In genomic region chr2:112542123-112542973, GRCh38 we compare ENCODE assay signal across 8 cellular contexts. TPM values are rescaled to one million over a fixed set of nuclear protein-coding genes. Genes with fewer than 3 reads are reported as not detected.
DNase-seq lines count a peak whose midpoint lies in the region; ATAC-seq and TF ChIP-seq lines count a peak whose summit lies in the region.

A gene with protein sequence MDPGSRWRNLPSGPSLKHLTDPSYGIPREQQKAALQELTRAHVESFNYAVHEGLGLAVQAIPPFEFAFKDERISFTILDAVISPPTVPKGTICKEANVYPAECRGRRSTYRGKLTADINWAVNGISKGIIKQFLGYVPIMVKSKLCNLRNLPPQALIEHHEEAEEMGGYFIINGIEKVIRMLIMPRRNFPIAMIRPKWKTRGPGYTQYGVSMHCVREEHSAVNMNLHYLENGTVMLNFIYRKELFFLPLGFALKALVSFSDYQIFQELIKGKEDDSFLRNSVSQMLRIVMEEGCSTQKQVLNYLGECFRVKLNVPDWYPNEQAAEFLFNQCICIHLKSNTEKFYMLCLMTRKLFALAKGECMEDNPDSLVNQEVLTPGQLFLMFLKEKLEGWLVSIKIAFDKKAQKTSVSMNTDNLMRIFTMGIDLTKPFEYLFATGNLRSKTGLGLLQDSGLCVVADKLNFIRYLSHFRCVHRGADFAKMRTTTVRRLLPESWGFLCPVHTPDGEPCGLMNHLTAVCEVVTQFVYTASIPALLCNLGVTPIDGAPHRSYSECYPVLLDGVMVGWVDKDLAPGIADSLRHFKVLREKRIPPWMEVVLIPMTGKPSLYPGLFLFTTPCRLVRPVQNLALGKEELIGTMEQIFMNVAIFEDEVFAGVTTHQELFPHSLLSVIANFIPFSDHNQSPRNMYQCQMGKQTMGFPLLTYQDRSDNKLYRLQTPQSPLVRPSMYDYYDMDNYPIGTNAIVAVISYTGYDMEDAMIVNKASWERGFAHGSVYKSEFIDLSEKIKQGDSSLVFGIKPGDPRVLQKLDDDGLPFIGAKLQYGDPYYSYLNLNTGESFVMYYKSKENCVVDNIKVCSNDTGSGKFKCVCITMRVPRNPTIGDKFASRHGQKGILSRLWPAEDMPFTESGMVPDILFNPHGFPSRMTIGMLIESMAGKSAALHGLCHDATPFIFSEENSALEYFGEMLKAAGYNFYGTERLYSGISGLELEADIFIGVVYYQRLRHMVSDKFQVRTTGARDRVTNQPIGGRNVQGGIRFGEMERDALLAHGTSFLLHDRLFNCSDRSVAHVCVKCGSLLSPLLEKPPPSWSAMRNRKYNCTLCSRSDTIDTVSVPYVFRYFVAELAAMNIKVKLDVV (plus strand): TSS chr2:112542465. CDS start chr2:112542495, 30 bp downstream.

- H3K27ac ChIP-seq in parathyroid adenoma (peak within 1 kb of the TSS; percentile 84), tibial nerve (peak within 1 kb of the TSS; percentile 73 to 93 (median 92))

- no peaks in the 10 kb centered on the region for H3K36me3 ChIP-seq in parathyroid adenoma (ENCODE audit: control insufficient read depth, insufficient read depth, low read length)
- peaks cover 0 to 8% (median 0%) of the 10 kb centered on the region in 3 donors for H3K36me3 ChIP-seq in tibial nerve

- H3K4me1 Mint-ChIP-seq in activated naive CD8-positive, alpha-beta T cell treated with anti-CD3 and anti-CD28 coated beads, Interleukin-2, amount 50 U/mL, for 24 hours: peaks cover 29% of the 10 kb centered on the region

- peak within 1 kb of the TSS; percentile 81 for H3K4me2 ChIP-seq in parathyroid adenoma (ENCODE audit: low read length)

- H3K27ac Mint-ChIP-seq in activated naive CD8-positive, alpha-beta T cell treated with anti-CD3 and anti-CD28 coated beads, Interleukin-2, amount 50 U/mL, for 24 hours: no peak within 1 kb of the TSS

- H3K9me3 ChIP-seq in parathyroid adenoma (ENCODE audit: control insufficient read depth, low read length) (no peaks in the 10 kb centered on the region), tibial nerve (no peaks in the 10 kb centered on the region)

- H3K27me3 Mint-ChIP-seq in activated naive CD8-positive, alpha-beta T cell treated with anti-CD3 and anti-CD28 coated beads, Interleukin-2, amount 50 U/mL, for 24 hours: peaks cover 2% of the 10 kb centered on the region

- H3K9me3 Mint-ChIP-seq in activated naive CD8-positive, alpha-beta T cell treated with anti-CD3 and anti-CD28 coated beads, Interleukin-2, amount 50 U/mL, for 24 hours: no peaks in the 10 kb centered on the region

- H3K36me3 Mint-ChIP-seq in activated naive CD8-positive, alpha-beta T cell treated with anti-CD3 and anti-CD28 coated beads, Interleukin-2, amount 50 U/mL, for 24 hours (ENCODE audit: low read depth): peaks cover 10% of the 10 kb centered on the region

- H3K79me2 ChIP-seq in parathyroid adenoma: peaks cover 17% of the 10 kb centered on the region

- TF ChIP-seq CTCF in GM12864 (IDR thresholded peaks at IDR 0.05; ENCODE audit: low read depth, low read length, missing control alignments): no peak
- no peak for TF ChIP-seq CTCF in NB4 (IDR thresholded peaks at IDR 0.05; ENCODE audit: low read depth, low read length)
- no peak for TF ChIP-seq CTCF in parathyroid adenoma (IDR thresholded peaks at IDR 0.05)
- TF ChIP-seq CTCF in tibial nerve (IDR thresholded peaks at IDR 0.05): no peak

- no peak within 1 kb of the TSS for H3K4me3 Mint-ChIP-seq in activated naive CD8-positive, alpha-beta T cell treated with anti-CD3 and anti-CD28 coated beads, Interleukin-2, amount 50 U/mL, for 24 hours

- H3K4me3 ChIP-seq in GM12864 (ENCODE audit: low read depth, low read length) (peak within 1 kb of the TSS; percentile 95), NB4 (ENCODE audit: low read depth, low read length) (peak within 1 kb of the TSS; percentile 99), parathyroid adenoma (ENCODE audit: low read depth, low read length) (peak within 1 kb of the TSS; percentile 78), tibial nerve (peak within 1 kb of the TSS; percentile 59 to 82 (median 74))

- ATAC-seq in HG02588 (IDR thresholded peaks at IDR 0.05; ENCODE audit: unreplicated experiment) (peak; percentile 86), Right ventricle myocardium superior (ENCODE audit: poor library complexity) (peak; percentile 98)
- peak; percentile 85 for ATAC-seq in activated naive CD8-positive, alpha-beta T cell treated with anti-CD3 and anti-CD28 coated beads, Interleukin-2, amount 50 U/mL, for 24 hours

- peak in 1 of 2 donors; percentile 82 for TF ChIP-seq EP300 in tibial nerve (IDR thresholded peaks at IDR 0.05)

- DNase-seq in GM12864 (ENCODE audit: low read depth) (peak; percentile 64), NB4 (ENCODE audit: low read depth) (peak; percentile 94), SKM-1 treated with dmso at 0.1 percent for 144 hours (lab: John Stamatoyannopoulos, UW; ENCODE audit: unreplicated experiment) (peak; percentile 82), Right ventricle myocardium superior (peak; percentile 91), tibial nerve (ENCODE audit: low spot score in 2 of 2) (peak; percentile 46 to 72)
- DNase-seq in activated naive CD8-positive, alpha-beta T cell treated with anti-CD3 and anti-CD28 coated beads, Interleukin-2, amount 50 U/mL, for 24 hours: peak; percentile 79

- H3K9ac ChIP-seq in parathyroid adenoma: peak within 1 kb of the TSS; percentile 48

- 0% methylated on average over 44 to 61 of the region's 66 CpGs for WGBS in tibial nerve, 2 donors

- H2AFZ ChIP-seq in parathyroid adenoma: peak within 1 kb of the TSS; percentile 92

- TF ChIP-seq POLR2A in NB4 (IDR thresholded peaks at IDR 0.05; ENCODE audit: extremely low read depth, insufficient read length): peak; percentile 70
- peak in 1 of 2 donors; percentile 30 for TF ChIP-seq POLR2A in tibial nerve (IDR thresholded peaks at IDR 0.05)

- H3K27me3 ChIP-seq in parathyroid adenoma (ENCODE audit: control insufficient read depth, insufficient read depth, low read length): no peaks in the 10 kb centered on the region
- H3K27me3 ChIP-seq in tibial nerve: no peaks in the 10 kb centered on the region

- intact Hi-C loops in Right ventricle myocardium superior (cut with DNase I): loop anchor here (5.0 kb wide), 1 partner anchor 40 kb away; the partner anchor contains the start of gene CHCHD5

- H3K4me1 ChIP-seq in parathyroid adenoma: peaks cover 6% of the 10 kb centered on the region
- H3K4me1 ChIP-seq in tibial nerve: peaks cover 0 to 19% (median 11%) of the 10 kb centered on the region in 4 donors

RNA-seq across cellular contexts. Expression of the gene that starts here (rescaled TPM):
- total RNA-seq in Right ventricle myocardium superior (9.1 TPM), tibial nerve (10 to 100 TPM; 10.3 to 14.9 (median 12.1) TPM)

Comparison
In these comparisons a context has a peak if more than half of its experiments do, and no peak if none do; other contexts are left out.
1. Peak in every context shown above with its lines: DNase-seq, ATAC-seq, H3K4me3 ChIP-seq and H3K27ac ChIP-seq.